25 cellular contexts compared by ENCODE assay signal in the genomic region with DNA sequence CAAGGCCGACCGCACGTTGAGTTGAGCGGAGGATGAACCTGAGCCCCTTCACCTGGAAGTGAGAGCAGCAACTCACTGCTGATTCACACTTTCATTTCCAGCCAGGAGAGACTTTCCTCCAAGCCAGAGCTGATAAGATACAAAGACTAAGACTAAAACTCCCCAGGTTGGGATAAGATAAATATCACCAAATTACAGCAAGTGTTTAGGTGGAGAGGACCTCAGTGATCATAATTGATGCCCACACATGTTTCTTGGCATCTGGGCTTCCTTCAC. TPM values are rescaled to one million over a fixed set of nuclear protein-coding genes. Genes with fewer than 3 reads are reported as not detected.
DNase-seq lines count a peak whose midpoint lies in the region; FAIRE-seq and TF ChIP-seq lines count a peak whose summit lies in the region.
"Had no signal": no experiment of that assay in that cellular context is flagged by ENCODE, and none has a peak within 500 bp of the region (broad histone marks: within the 10 kb centered on the region; RNA-seq: fewer than 3 reads in every experiment).

No MANE protein-coding gene starts in this region.

- no peak for FAIRE-seq in H54 (lab: Jason Lieb, UNC)
- FAIRE-seq: A204.1, GM12891, H1, HepG2 had no signal

- H3K4me1 Mint-ChIP-seq in activated T-helper 2 cell treated with anti-CD3 and anti-CD28 coated beads, Interferon-gamma antibody, Interleukin-2, Interleukin-4, amounts not matched to agents 10 μg/mL and 5 μg/mL and 100 μg/mL, durations not matched to agents 14 hours and 24 hours and 36 hours (ENCODE audit: low read depth) = peaks cover 24% of the 10 kb centered on the region
- H3K4me1 Mint-ChIP-seq in neural progenitor cell = peaks cover 21% of the 10 kb centered on the region
- peaks cover 11% of the 10 kb centered on the region for H3K4me1 Mint-ChIP-seq in activated CD4-positive, alpha-beta T cell treated with anti-CD3 and anti-CD28 coated beads, Interleukin-2, amount 10 ng/mL, durations not matched to agents 24 days and 14 days

- no peak overlapping the region for H2AFZ ChIP-seq in neural progenitor cell (replicated peaks)

- H4K20me1 ChIP-seq in BLaER1 treated with 17β-estradiol and CSF1 and Interleukin-3, amounts not matched to agents 10 nM and 100 nM = peaks cover 0 to 38% (median under 1%) of the 10 kb centered on the region in 11 experiments; a peak in 7 of 22 replicates
- H4K20me1 ChIP-seq in neural progenitor cell (ENCODE audit: low read depth) = no peaks in the 10 kb centered on the region

- intact Hi-C loops in activated T-helper 2 cell treated with anti-CD3 and anti-CD28 coated beads, Interferon-gamma antibody, Interleukin-2, Interleukin-4, amounts not matched to agents 10 μg/mL and 5 μg/mL and 100 μg/mL, durations not matched to agents 14 hours and 24 hours and 36 hours (cut with micrococcal nuclease) = no loop called here
- intact Hi-C loops in activated CD4-positive, alpha-beta T cell treated with anti-CD3 and anti-CD28 coated beads, Interleukin-2, amount 10 ng/mL, durations not matched to agents 24 days and 14 days (cut with micrococcal nuclease) = no loop called here
- intact Hi-C loops in transverse colon (cut with DNase I; ENCODE audit: low total_unique reads) = no loop called here

- no peak for TF ChIP-seq CTCF in neural progenitor cell (IDR thresholded peaks at IDR 0.05)
- no peak for TF ChIP-seq CTCF in transverse colon (IDR thresholded peaks at IDR 0.05)

- H3K79me2 ChIP-seq in neural progenitor cell (ENCODE audit: low read depth) = no peaks in the 10 kb centered on the region

- DNase-seq in NCI-H226 = peak; percentile 68
- no peak for DNase-seq in activated T-helper 2 cell treated with anti-CD3 and anti-CD28 coated beads, Interferon-gamma antibody, Interleukin-2, Interleukin-4, amounts not matched to agents 10 μg/mL and 5 μg/mL and 100 μg/mL, durations not matched to agents 14 hours and 24 hours and 36 hours (ENCODE audit: low spot score)
- no peak for DNase-seq in neural progenitor cell (ENCODE audit: low spot score)
- no peak for DNase-seq in mesenteric fat pad (ENCODE audit: low spot score)
- DNase-seq in activated CD4-positive, alpha-beta T cell treated with anti-CD3 and anti-CD28 coated beads, Interleukin-2, amount 10 ng/mL, durations not matched to agents 24 days and 14 days = no peak
- no peak for DNase-seq in H54 (ENCODE audit: insufficient read length, low spot score)
- no peak for DNase-seq in transverse colon
- DNase-seq: C1 segment of cervical spinal cord, DMS 273 treated with DMSO at 0.1 percent for 48 hours, EL, GDM1, Kasumi-1, NCI-H1105, NCI-H146, NCI-H1930, NCI-H2107, NCI-H446 treated with DMSO at 0.1 percent for 48 hours, NCI-H526 treated with DMSO at 0.1 percent for 48 hours, SHP77 treated with DMSO at 0.1 percent for 48 hours had no signal

- peak overlapping the region; percentile 32 to 100 (median 82) for H3K4me2 ChIP-seq in BLaER1 treated with 17β-estradiol and CSF1 and Interleukin-3, amounts not matched to agents 10 nM and 100 nM
- no peak overlapping the region for H3K4me2 ChIP-seq in neural progenitor cell

- TF ChIP-seq POLR2A in H54 (IDR thresholded peaks at IDR 0.05; ENCODE audit: low read depth, low read length) (no peak), transverse colon (IDR thresholded peaks at IDR 0.05) (no peak)

- H3K27ac ChIP-seq in BLaER1 treated with 17β-estradiol and CSF1 and Interleukin-3, amounts not matched to agents 10 nM and 100 nM = no peak overlapping the region
- H3K27ac ChIP-seq in neural progenitor cell (no peak overlapping the region), transverse colon (no peak overlapping the region)

- in situ Hi-C loops in transverse colon (cut with MboI; ENCODE audit: low pct_ligation_motif_present in 1 of 4, low pct_unique_long_range_greater_than_20kb in 1 of 4, low sequenced_read_pairs in 3 of 4) = loop anchor here in 1 of 4 donors (25.0 kb wide), 1 partner anchor 135 kb away; no protein-coding TSS in a partner anchor

- H3K9me3 Mint-ChIP-seq in activated T-helper 2 cell treated with anti-CD3 and anti-CD28 coated beads, Interferon-gamma antibody, Interleukin-2, Interleukin-4, amounts not matched to agents 10 μg/mL and 5 μg/mL and 100 μg/mL, durations not matched to agents 14 hours and 24 hours and 36 hours = no peaks in the 10 kb centered on the region
- H3K9me3 Mint-ChIP-seq in neural progenitor cell = no peaks in the 10 kb centered on the region
- no peaks in the 10 kb centered on the region for H3K9me3 Mint-ChIP-seq in activated CD4-positive, alpha-beta T cell treated with anti-CD3 and anti-CD28 coated beads, Interleukin-2, amount 10 ng/mL, durations not matched to agents 24 days and 14 days
- H3K9me3 Mint-ChIP-seq: CD8-positive, alpha-beta memory T cell had no signal

- no peaks in the 10 kb centered on the region for H3K9me3 ChIP-seq in BLaER1 treated with 17β-estradiol and CSF1 and Interleukin-3, amounts not matched to agents 10 nM and 100 nM (replicated peaks in 1 of 11)
- H3K9me3 ChIP-seq in neural progenitor cell (ENCODE audit: low read depth) (no peaks in the 10 kb centered on the region), transverse colon (no peaks in the 10 kb centered on the region)

- no peak overlapping the region for H3K4me3 ChIP-seq in BLaER1 treated with 17β-estradiol and CSF1 and Interleukin-3, amounts not matched to agents 10 nM and 100 nM
- H3K4me3 ChIP-seq in neural progenitor cell = no peak overlapping the region
- H3K4me3 ChIP-seq in transverse colon = no peak overlapping the region

- 93% methylated on average over 4 of the region's 4 CpGs; no CpG with 5 or more reads in 1 of the 2 donors for WGBS in transverse colon (ENCODE audit: low coverage in 1 of 2), 2 donors

- H3K9ac ChIP-seq in BLaER1 treated with 17β-estradiol and CSF1 and Interleukin-3, amounts not matched to agents 10 nM and 100 nM = no peak overlapping the region
- no peak overlapping the region for H3K9ac ChIP-seq in neural progenitor cell

- no peaks in the 10 kb centered on the region for H3F3A ChIP-seq in neural progenitor cell (ENCODE audit: low read depth)

- H3K4me1 ChIP-seq in BLaER1 treated with 17β-estradiol and CSF1 and Interleukin-3, amounts not matched to agents 10 nM and 100 nM = peaks cover 32 to 88% (median 73%) of the 10 kb centered on the region in 10 experiments
- H3K4me1 ChIP-seq in neural progenitor cell (no peaks in the 10 kb centered on the region), transverse colon (peaks cover 0 to 26% (median 20%) of the 10 kb centered on the region in 4 donors)

- no peaks in the 10 kb centered on the region for H3K36me3 ChIP-seq in BLaER1 treated with 17β-estradiol and CSF1 and Interleukin-3, amounts not matched to agents 10 nM and 100 nM
- H3K36me3 ChIP-seq in neural progenitor cell = no peaks in the 10 kb centered on the region
- H3K36me3 ChIP-seq in transverse colon = no peaks in the 10 kb centered on the region

- no peak overlapping the region for H3K4me3 Mint-ChIP-seq in activated T-helper 2 cell treated with anti-CD3 and anti-CD28 coated beads, Interferon-gamma antibody, Interleukin-2, Interleukin-4, amounts not matched to agents 10 μg/mL and 5 μg/mL and 100 μg/mL, durations not matched to agents 14 hours and 24 hours and 36 hours (ENCODE audit: low read depth)
- peak overlapping the region; percentile 18 for H3K4me3 Mint-ChIP-seq in neural progenitor cell
- no peak overlapping the region for H3K4me3 Mint-ChIP-seq in activated CD4-positive, alpha-beta T cell treated with anti-CD3 and anti-CD28 coated beads, Interleukin-2, amount 10 ng/mL, durations not matched to agents 24 days and 14 days
- H3K4me3 Mint-ChIP-seq: CD8-positive, alpha-beta memory T cell had no signal

- H3K27ac Mint-ChIP-seq in activated T-helper 2 cell treated with anti-CD3 and anti-CD28 coated beads, Interferon-gamma antibody, Interleukin-2, Interleukin-4, amounts not matched to agents 10 μg/mL and 5 μg/mL and 100 μg/mL, durations not matched to agents 14 hours and 24 hours and 36 hours = peak overlapping the region; percentile 28
- peak overlapping the region; percentile 17 for H3K27ac Mint-ChIP-seq in neural progenitor cell
- H3K27ac Mint-ChIP-seq in activated CD4-positive, alpha-beta T cell treated with anti-CD3 and anti-CD28 coated beads, Interleukin-2, amount 10 ng/mL, durations not matched to agents 24 days and 14 days = no peak overlapping the region
- H3K27ac Mint-ChIP-seq: CD8-positive, alpha-beta memory T cell had no signal

- no peaks in the 10 kb centered on the region for H3K36me3 Mint-ChIP-seq in activated T-helper 2 cell treated with anti-CD3 and anti-CD28 coated beads, Interferon-gamma antibody, Interleukin-2, Interleukin-4, amounts not matched to agents 10 μg/mL and 5 μg/mL and 100 μg/mL, durations not matched to agents 14 hours and 24 hours and 36 hours (ENCODE audit: low read depth)
- no peaks in the 10 kb centered on the region for H3K36me3 Mint-ChIP-seq in neural progenitor cell
- no peaks in the 10 kb centered on the region for H3K36me3 Mint-ChIP-seq in activated CD4-positive, alpha-beta T cell treated with anti-CD3 and anti-CD28 coated beads, Interleukin-2, amount 10 ng/mL, durations not matched to agents 24 days and 14 days (ENCODE audit: low read depth)
- H3K36me3 Mint-ChIP-seq: CD8-positive, alpha-beta memory T cell had no signal

- peaks cover 12% of the 10 kb centered on the region for H3K27me3 Mint-ChIP-seq in activated T-helper 2 cell treated with anti-CD3 and anti-CD28 coated beads, Interferon-gamma antibody, Interleukin-2, Interleukin-4, amounts not matched to agents 10 μg/mL and 5 μg/mL and 100 μg/mL, durations not matched to agents 14 hours and 24 hours and 36 hours (ENCODE audit: low read depth)
- H3K27me3 Mint-ChIP-seq in neural progenitor cell (ENCODE audit: insufficient read depth, low read depth) = peaks cover 20% of the 10 kb centered on the region
- peaks cover 30% of the 10 kb centered on the region for H3K27me3 Mint-ChIP-seq in activated CD4-positive, alpha-beta T cell treated with anti-CD3 and anti-CD28 coated beads, Interleukin-2, amount 10 ng/mL, durations not matched to agents 24 days and 14 days

- TF ChIP-seq EP300 in transverse colon (IDR thresholded peaks at IDR 0.05; ENCODE audit: low read depth) = no peak

- H3K27me3 ChIP-seq in BLaER1 treated with 17β-estradiol and CSF1 and Interleukin-3, amounts not matched to agents 10 nM and 100 nM = peaks cover 32 to 56% (median 41%) of the 10 kb centered on the region in 11 experiments
- H3K27me3 ChIP-seq in neural progenitor cell (peaks cover 62% of the 10 kb centered on the region), transverse colon (peaks cover 26% of the 10 kb centered on the region)

RNA-seq across cellular contexts. Expression of gene NKD2, which starts 6.4 kb away (rescaled TPM):
- 14.4 TPM in 2 replicates for total RNA-seq in activated T-helper 2 cell treated with anti-CD3 and anti-CD28 coated beads, Interferon-gamma antibody, Interleukin-2, Interleukin-4, amounts not matched to agents 10 μg/mL and 5 μg/mL and 100 μg/mL, durations not matched to agents 14 hours and 24 hours and 36 hours
- total RNA-seq in neural progenitor cell (ENCODE audit: low replicate concordance) (1.3 and 3.2 TPM in 2 replicates), mesenteric fat pad (17.1 TPM), transverse colon (under 1 TPM in 2 of 4 donors, not detected in 2; 0.41 to 0.80 TPM)
- total RNA-seq in activated CD4-positive, alpha-beta T cell treated with anti-CD3 and anti-CD28 coated beads, Interleukin-2, amount 10 ng/mL, durations not matched to agents 24 days and 14 days = 3.3 and 4.0 TPM in 2 replicates
